1 cellular context compared by ENCODE assay signal in genomic region chr3:44439499-44440295, GRCh38.
A peak's percentile ranks its signal among the peaks of the same experiment; 100 is the strongest.
TF ChIP-seq lines count a peak whose summit lies in the region.

No MANE protein-coding gene starts in this region.

TF ChIP-seq in GM12878, 131 proteins besides CTCF, POLR2A, EP300 and RAD21 (continued from another document and continues in another):
- TF ChIP-seq TCF3 (IDR thresholded peaks at IDR 0.05; ENCODE audit: borderline replicate concordance, insufficient read depth, low read depth, low read length) = 0 out of 2 replicates have a peak, but pooled peaks have one; percentile 29
- peak; percentile 68; the same call in 1 of the 2 replicates for TF ChIP-seq IRF5 (IDR thresholded peaks at IDR 0.05; ENCODE audit: borderline replicate concordance)
- peak; percentile 34; the same call in 1 of the 2 replicates for TF ChIP-seq CHD2 (IDR thresholded peaks at IDR 0.05; ENCODE audit: borderline replicate concordance, low read depth, low read length)
- TF ChIP-seq IKZF2 (IDR thresholded peaks at IDR 0.05) = peak; percentile 90 to 91
- TF ChIP-seq EZH2 (IDR thresholded peaks at IDR 0.05; ENCODE audit: borderline replicate concordance, control insufficient read depth, low read depth, low read length) = no peak
- TF ChIP-seq MXI1 (IDR thresholded peaks at IDR 0.05; ENCODE audit: low read depth, low read length) = peak; percentile 20; the same call in 1 of the 2 replicates
- peak; percentile 84 for TF ChIP-seq ATF7 (IDR thresholded peaks at IDR 0.05; ENCODE audit: low read depth)
- no peak for TF ChIP-seq RAD51 (IDR thresholded peaks at IDR 0.05)
- no peak for TF ChIP-seq MYC (IDR thresholded peaks at IDR 0.05; ENCODE audit: insufficient read depth, insufficient read length, insufficient replicate concordance, low read length, severe bottlenecking)
- no peak for TF ChIP-seq CUX1 (IDR thresholded peaks at IDR 0.05; ENCODE audit: insufficient replicate concordance, low read depth, low read length)
- peak; percentile 90 for TF ChIP-seq NBN (IDR thresholded peaks at IDR 0.05)
- TF ChIP-seq ZBTB33 (IDR thresholded peaks at IDR 0.05) = no peak
- TF ChIP-seq CBFB (IDR thresholded peaks at IDR 0.05; ENCODE audit: low read depth) = peak; percentile 89
- no peak for TF ChIP-seq FOXK2 (IDR thresholded peaks at IDR 0.05)
- no peak for TF ChIP-seq EGR1 (IDR thresholded peaks at IDR 0.05; ENCODE audit: borderline replicate concordance in 1 of 2, low read depth in 2 of 2, low read length in 2 of 2)
- no peak for TF ChIP-seq USF1 (IDR thresholded peaks at IDR 0.05; ENCODE audit: borderline replicate concordance, extremely low read length, insufficient read depth, low read depth, low read length)
- TF ChIP-seq SIX5 (IDR thresholded peaks at IDR 0.05; ENCODE audit: low read depth, low read length, severe bottlenecking) = no peak
- peak; percentile 74 for TF ChIP-seq EED (IDR thresholded peaks at IDR 0.05; ENCODE audit: low read depth)
- peak; percentile 77 to 78; a peak in 3 of 4 replicates for TF ChIP-seq BHLHE40 (IDR thresholded peaks at IDR 0.05; ENCODE audit: borderline replicate concordance in 1 of 2, low read depth in 2 of 2, low read length in 1 of 2)
- TF ChIP-seq PBX3 (IDR thresholded peaks at IDR 0.05; ENCODE audit: insufficient replicate concordance, low read depth, low read length) = peak; percentile 10
- no peak for TF ChIP-seq BCL3 (IDR thresholded peaks at IDR 0.05; ENCODE audit: borderline replicate concordance, insufficient read depth, low read depth, low read length, poor library complexity, severe bottlenecking)
- TF ChIP-seq NR2C1 (IDR thresholded peaks at IDR 0.05) = no peak
- TF ChIP-seq TBL1XR1 (IDR thresholded peaks at IDR 0.05; ENCODE audit: low read depth, low read length) = 0 out of 2 replicates have a peak, but pooled peaks have one; percentile 22
- TF ChIP-seq TARDBP (IDR thresholded peaks at IDR 0.05; ENCODE audit: borderline replicate concordance) = no peak
- TF ChIP-seq SIN3A (IDR thresholded peaks at IDR 0.05; ENCODE audit: low read depth, low read length) = no peak
- no peak for TF ChIP-seq ZBTB11 (CRISPR knock-in tag; IDR thresholded peaks at IDR 0.05)
- TF ChIP-seq LARP7 (IDR thresholded peaks at IDR 0.05) = no peak; the same call in 1 of the 2 replicates
- peak; percentile 89 for TF ChIP-seq SKIL (IDR thresholded peaks at IDR 0.05; ENCODE audit: low read depth, poor library complexity, severe bottlenecking)
- TF ChIP-seq FOXM1 (IDR thresholded peaks at IDR 0.05; ENCODE audit: low read depth, low read length) = 0 out of 2 replicates have a peak, but pooled peaks have one; percentile 43
- TF ChIP-seq MTA3 (IDR thresholded peaks at IDR 0.05; ENCODE audit: borderline replicate concordance, low read length) = no peak
- TF ChIP-seq TCF7 (IDR thresholded peaks at IDR 0.05; ENCODE audit: borderline replicate concordance) = peak; percentile 86
- TF ChIP-seq RELA (IDR thresholded peaks at IDR 0.05; ENCODE audit: borderline replicate concordance, partially characterized antibody) = no peak
- peak; percentile 85 for TF ChIP-seq PKNOX1 (IDR thresholded peaks at IDR 0.05)
- peak; percentile 99 for TF ChIP-seq SPI1 (IDR thresholded peaks at IDR 0.05; ENCODE audit: borderline replicate concordance, insufficient read depth, low read depth, low read length)
- TF ChIP-seq MEF2B (IDR thresholded peaks at IDR 0.05; ENCODE audit: partially characterized antibody, poor library complexity, severe bottlenecking) = peak; percentile 56
